In the genomic region with DNA sequence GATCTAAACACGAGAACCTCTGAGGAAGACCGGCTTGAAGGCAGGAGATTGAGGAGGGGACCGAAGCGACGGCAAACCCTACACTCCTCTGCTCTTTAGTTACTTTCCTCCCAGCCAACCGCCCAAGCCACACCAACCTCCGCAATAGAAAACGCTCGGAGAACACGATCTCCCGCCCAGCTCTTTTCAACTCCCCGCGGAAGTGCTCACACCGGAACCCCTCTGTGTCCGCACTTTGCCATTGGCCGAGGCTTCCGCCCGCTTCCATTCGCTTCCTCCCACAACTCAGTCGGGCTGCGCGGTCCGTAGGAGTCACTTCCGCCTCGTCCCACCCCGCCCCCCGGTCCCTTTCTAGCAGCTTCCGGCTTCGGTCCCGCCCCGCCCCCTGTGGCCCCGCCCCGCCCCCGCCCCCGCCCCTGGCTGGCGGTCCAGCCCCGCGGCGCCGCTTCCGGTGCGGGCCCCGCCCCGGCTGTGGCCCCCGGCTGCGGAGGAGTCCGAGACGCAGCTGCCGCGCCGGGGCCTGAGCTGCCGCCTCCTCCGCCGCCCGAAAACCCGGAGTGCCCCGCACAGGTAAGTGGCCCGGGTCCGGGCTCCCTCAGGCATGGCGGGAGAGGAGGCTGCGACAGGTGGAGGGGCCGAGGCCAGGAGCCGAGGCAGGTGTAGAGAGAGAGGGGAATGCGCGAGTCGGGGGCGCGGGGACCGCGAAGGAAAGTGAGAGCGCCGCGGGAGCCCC, we compare ENCODE assay signal across 8 cellular contexts. TPM values are rescaled to one million over a fixed set of nuclear protein-coding genes. Genes with fewer than 3 reads are reported as not detected.
DNase-seq lines count a peak whose midpoint lies in the region; ATAC-seq and TF ChIP-seq lines count a peak whose summit lies in the region.

A gene with protein sequence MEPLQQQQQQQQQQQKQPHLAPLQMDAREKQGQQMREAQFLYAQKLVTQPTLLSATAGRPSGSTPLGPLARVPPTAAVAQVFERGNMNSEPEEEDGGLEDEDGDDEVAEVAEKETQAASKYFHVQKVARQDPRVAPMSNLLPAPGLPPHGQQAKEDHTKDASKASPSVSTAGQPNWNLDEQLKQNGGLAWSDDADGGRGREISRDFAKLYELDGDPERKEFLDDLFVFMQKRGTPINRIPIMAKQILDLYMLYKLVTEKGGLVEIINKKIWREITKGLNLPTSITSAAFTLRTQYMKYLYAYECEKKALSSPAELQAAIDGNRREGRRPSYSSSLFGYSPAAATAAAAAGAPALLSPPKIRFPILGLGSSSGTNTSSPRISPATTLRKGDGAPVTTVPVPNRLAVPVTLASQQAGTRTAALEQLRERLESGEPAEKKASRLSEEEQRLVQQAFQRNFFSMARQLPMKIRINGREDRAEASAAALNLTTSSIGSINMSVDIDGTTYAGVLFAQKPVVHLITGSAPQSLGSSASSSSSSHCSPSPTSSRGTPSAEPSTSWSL (plus strand): TSS at position 460 of the 733 bp plus-strand sequence. CDS start 2,717 bp downstream, outside the sequence.

- intact Hi-C loops in activated CD4-positive, alpha-beta T cell treated with anti-CD3 and anti-CD28 coated beads for 36 hours (cut with DNase I, micrococcal nuclease) = loop anchor here (1.0 to 10.0 kb wide), 18 partner anchors 57 to 1084 kb away; a partner anchor contains a TSS

- POLR2A ChIA-PET in BJ (lab: Charles Lee) = interaction anchor here (0.5 to 1.2 kb wide), 5 partner anchors 14 to 538 kb away, joined by 3 to 14 read pairs (median 7); no protein-coding TSS in a partner anchor
- POLR2A ChIA-PET in activated CD4-positive, alpha-beta T cell treated with anti-CD3 and anti-CD28 coated beads for 36 hours (lab: Charles Lee) = interaction anchor here (0.5 to 1.6 kb wide), 6 partner anchors 12 to 304 kb away, joined by 3 to 13 read pairs (median 4); a partner anchor contains a TSS

- TF ChIP-seq CTCF in BJ (IDR thresholded peaks at IDR 0.05; ENCODE audit: insufficient read depth, low read depth, low read length) = no peak
- TF ChIP-seq CTCF in chondrocyte (IDR thresholded peaks at IDR 0.05) = no peak

- no peaks in the 10 kb centered on the region for H3K9me3 Mint-ChIP-seq in activated CD4-positive, alpha-beta T cell treated with anti-CD3 and anti-CD28 coated beads for 36 hours (ENCODE audit: low read depth)
- no peaks in the 10 kb centered on the region for H3K9me3 Mint-ChIP-seq in chondrocyte (ENCODE audit: low read depth)

- peak within 1 kb of the TSS; percentile 98 for H3K27ac Mint-ChIP-seq in activated CD4-positive, alpha-beta T cell treated with anti-CD3 and anti-CD28 coated beads for 36 hours
- H3K27ac Mint-ChIP-seq in chondrocyte (ENCODE audit: unreplicated experiment) = peak within 1 kb of the TSS; percentile 91

- 0 out of 2 replicates have a peak, but pooled peaks cover 2% of the 10 kb centered on the region for H3K27me3 ChIP-seq in BJ (ENCODE audit: control insufficient read depth, insufficient read depth, low read length)

- CTCF ChIA-PET in BJ (lab: Yijun Ruan, JAX) = interaction anchor here (0.6 to 1.0 kb wide), 4 partner anchors 8 to 169 kb away, joined by 3 to 4 read pairs (median 4); no protein-coding TSS in a partner anchor
- CTCF ChIA-PET in activated CD4-positive, alpha-beta T cell treated with anti-CD3 and anti-CD28 coated beads for 36 hours (lab: Charles Lee) = interaction anchor here (0.6 to 2.2 kb wide), 9 partner anchors 17 to 802 kb away, joined by 3 to 13 read pairs (median 4); a partner anchor contains a TSS

- peaks cover 29% of the 10 kb centered on the region for H3K36me3 Mint-ChIP-seq in activated CD4-positive, alpha-beta T cell treated with anti-CD3 and anti-CD28 coated beads for 36 hours (ENCODE audit: low read depth)
- H3K36me3 Mint-ChIP-seq in chondrocyte (ENCODE audit: low read depth) = peaks cover 1% of the 10 kb centered on the region

- peak; percentile 78 for ATAC-seq in GM19324 (IDR thresholded peaks at IDR 0.05; ENCODE audit: low FRiP score, unreplicated experiment)
- ATAC-seq in HG03457 (IDR thresholded peaks at IDR 0.05; ENCODE audit: unreplicated experiment) = peak; percentile 58
- peak; percentile 88 for ATAC-seq in activated CD4-positive, alpha-beta T cell treated with anti-CD3 and anti-CD28 coated beads for 36 hours

- H3K27me3 Mint-ChIP-seq in activated CD4-positive, alpha-beta T cell treated with anti-CD3 and anti-CD28 coated beads for 36 hours = peaks cover 2% of the 10 kb centered on the region
- peaks cover 14% of the 10 kb centered on the region for H3K27me3 Mint-ChIP-seq in chondrocyte (ENCODE audit: low read depth)

- H3K36me3 ChIP-seq in BJ (ENCODE audit: control insufficient read depth, insufficient read depth, low read length) = no peaks in the 10 kb centered on the region

- peak within 1 kb of the TSS; percentile 96 for H3K4me3 ChIP-seq in BJ (ENCODE audit: low read depth, low read length)

- H3K4me3 Mint-ChIP-seq in activated CD4-positive, alpha-beta T cell treated with anti-CD3 and anti-CD28 coated beads for 36 hours = peak within 1 kb of the TSS; percentile 94
- peak within 1 kb of the TSS; percentile 91 for H3K4me3 Mint-ChIP-seq in chondrocyte (ENCODE audit: unreplicated experiment)

- peaks cover 43% of the 10 kb centered on the region for H3K4me1 Mint-ChIP-seq in activated CD4-positive, alpha-beta T cell treated with anti-CD3 and anti-CD28 coated beads for 36 hours
- H3K4me1 Mint-ChIP-seq in chondrocyte (ENCODE audit: low read depth) = peaks cover 34% of the 10 kb centered on the region

- DNase-seq in BJ (ENCODE audit: low read depth) (peak; percentile 82), NCI-H524 treated with DMSO at 0.1 percent for 48 hours (lab: John Stamatoyannopoulos, UW) (peak; percentile 95), chondrocyte (ENCODE audit: low spot score) (peak; percentile 98), kidney tubule cell (ENCODE audit: low spot score) (peak; percentile 99)
- peak; percentile 99 for DNase-seq in activated CD4-positive, alpha-beta T cell treated with anti-CD3 and anti-CD28 coated beads for 36 hours
- DNase-seq in stimulated activated CD4-positive, alpha-beta T cell treated with anti-CD3 and anti-CD28 coated beads, Interleukin-15, amount 100 ng/mL, for 48 hours (ENCODE audit: low read depth in 2 of 2) = peak; percentile 97 to 98

RNA-seq across cellular contexts. Expression of the gene that starts here (rescaled TPM):
- polyA plus RNA-seq in BJ (2011; rRNA removed) = 1.2 and 1.5 TPM in 2 replicates
- 2.1 and 2.5 TPM in 2 replicates for polyA minus RNA-seq in BJ (2011; rRNA and poly(A)+ RNA removed)
- 10 to 100 TPM; 23.9 to 25.4 TPM for total RNA-seq in activated CD4-positive, alpha-beta T cell treated with anti-CD3 and anti-CD28 coated beads for 36 hours
- total RNA-seq in chondrocyte = 1.8 to 2.6 TPM (median 2.5 TPM) in 3 replicates

Comparison
In these comparisons a context has a peak if more than half of its experiments do, and no peak if none do; other contexts are left out.
1. Peak in every context shown above with its lines: DNase-seq, ATAC-seq and H3K4me3 ChIP-seq.